Comparison of ENCODE assay signal across 10 cellular contexts in the genomic region with DNA sequence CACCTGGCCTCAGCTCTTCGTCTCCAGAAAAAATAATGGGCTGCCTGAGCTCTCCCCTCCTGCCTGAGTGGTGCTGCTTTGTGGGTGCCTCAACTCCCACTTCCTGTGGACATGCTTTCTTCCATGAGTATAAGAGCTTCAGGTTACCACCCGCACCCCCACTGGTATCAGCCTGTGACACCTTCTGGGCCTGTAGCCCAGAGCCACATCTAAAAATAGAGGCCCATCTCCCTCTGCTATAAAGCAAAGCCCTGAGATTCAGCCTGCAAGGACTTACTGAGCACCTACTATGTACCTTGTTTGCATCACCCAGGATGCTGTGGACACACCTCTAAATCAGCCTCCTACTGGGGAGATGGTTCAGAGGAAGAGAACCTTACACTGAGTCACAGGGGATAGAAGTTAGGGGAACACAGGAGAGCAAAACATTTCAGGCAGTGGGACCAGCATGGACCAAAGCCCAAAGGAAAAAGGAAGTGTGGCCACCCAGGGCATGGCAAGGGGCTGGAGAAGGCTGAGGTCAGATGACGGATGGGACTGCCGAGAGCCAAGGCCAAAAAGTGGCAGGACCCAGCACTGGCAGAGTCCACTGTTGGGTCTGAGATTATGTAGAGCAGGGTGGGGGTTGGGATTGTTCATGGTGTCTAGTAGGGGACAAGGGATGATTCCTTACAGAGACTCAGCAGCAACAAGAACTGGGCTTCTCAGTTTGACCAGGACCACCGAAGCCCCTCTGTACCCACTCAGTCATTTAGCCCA.
DNase-seq lines count a peak whose midpoint lies in the region; ATAC-seq and TF ChIP-seq lines count a peak whose summit lies in the region.
"Had no signal": no experiment of that assay in that cellular context is flagged by ENCODE, and none has a peak within 500 bp of the region (broad histone marks: within the 10 kb centered on the region; RNA-seq: fewer than 3 reads in every experiment).

No MANE protein-coding gene starts in this region.

- no peaks in the 10 kb centered on the region for H3K27me3 ChIP-seq in CD8-positive, alpha-beta T cell (ENCODE audit: insufficient read depth, low read length)
- no peaks in the 10 kb centered on the region for H3K27me3 ChIP-seq in trophoblast cell (ENCODE audit: insufficient read depth, low read length)

- ATAC-seq in CD8-positive, alpha-beta T cell, result no peak
- peak in 1 of 4 experiments; percentile 18 for ATAC-seq in T-cell (replicated peaks in 1 of 4)
- no peak for ATAC-seq in GM19467 (IDR thresholded peaks at IDR 0.05; ENCODE audit: unreplicated experiment)
- no peak for ATAC-seq in GM21390 (IDR thresholded peaks at IDR 0.05; ENCODE audit: unreplicated experiment)
- no peak for ATAC-seq in GM18870 (IDR thresholded peaks at IDR 0.05; ENCODE audit: unreplicated experiment)

- H2BK12ac ChIP-seq in trophoblast cell (ENCODE audit: low read length), result peak overlapping the region; percentile 19

- no peak overlapping the region for H3K14ac ChIP-seq in trophoblast cell (ENCODE audit: low read length)

- no peak overlapping the region for H3K4me2 ChIP-seq in trophoblast cell (ENCODE audit: low read length)

- no CpG with 5 or more reads among the region's 5 CpGs for WGBS in trophoblast cell (ENCODE audit: extremely low coverage, insufficient coverage, insufficient read length)

- CTCF ChIA-PET in CD8-positive, alpha-beta T cell (lab: Charles Lee), result interaction anchor here (0.7 kb wide), 1 partner anchor 33 kb away, joined by 3 read pairs; no protein-coding TSS in a partner anchor
- CTCF ChIA-PET in T-cell (lab: Charles Lee), result no interaction called here

- no peak overlapping the region for H3K4ac ChIP-seq in trophoblast cell (ENCODE audit: low read depth, low read length)

- no peak overlapping the region for H2AK5ac ChIP-seq in trophoblast cell (ENCODE audit: low read length)

- H3K4me3 ChIP-seq in CD8-positive, alpha-beta T cell (ENCODE audit: low read depth, low read length), result no peak overlapping the region
- H3K4me3 ChIP-seq in fibroblast of mammary gland (ENCODE audit: control insufficient read depth, low read depth, low read length), result no peak overlapping the region
- no peak overlapping the region for H3K4me3 ChIP-seq in trophoblast cell (ENCODE audit: low read depth, low read length)

- DNase-seq in CD8-positive, alpha-beta T cell, result no peak
- DNase-seq in T-cell (no peak), fibroblast of mammary gland (ENCODE audit: low read depth) (peak; percentile 44), trophoblast cell (no peak), GM20000 (ENCODE audit: low spot score) (no peak)
- DNase-seq: erythroblast, NCI-H2081 had no signal

- H2BK5ac ChIP-seq in trophoblast cell (ENCODE audit: low read depth, low read length, poor library complexity), result no peak overlapping the region

- POLR2A ChIA-PET in CD8-positive, alpha-beta T cell (lab: Charles Lee), result no interaction called here
- POLR2A ChIA-PET in T-cell (lab: Charles Lee), result no interaction called here

- H3K79me2 ChIP-seq in trophoblast cell (ENCODE audit: control insufficient read depth, insufficient read depth, low read length, poor library complexity), result no peaks in the 10 kb centered on the region

- no peak overlapping the region for H3K9ac ChIP-seq in trophoblast cell (ENCODE audit: low read length)

- no peak overlapping the region for H2BK120ac ChIP-seq in trophoblast cell (ENCODE audit: insufficient read depth, low read length, poor library complexity)

- H3K36me3 ChIP-seq in CD8-positive, alpha-beta T cell (ENCODE audit: insufficient read depth, low read length), result no peaks in the 10 kb centered on the region
- no peaks in the 10 kb centered on the region for H3K36me3 ChIP-seq in trophoblast cell (ENCODE audit: control insufficient read depth in 1 of 2, insufficient read depth in 2 of 2, low read length in 2 of 2)

- no peaks in the 10 kb centered on the region for H3K9me3 ChIP-seq in CD8-positive, alpha-beta T cell (ENCODE audit: low read length)
- peaks cover 1% of the 10 kb centered on the region for H3K9me3 ChIP-seq in trophoblast cell (ENCODE audit: insufficient read depth, low read depth, low read length)

- intact Hi-C loops in CD8-positive, alpha-beta T cell (cut with DNase I, micrococcal nuclease), result loop anchor here in 1 of 2 experiments (5.0 kb wide), 1 partner anchor 264 kb away; a partner anchor contains a TSS

- peaks cover 44% of the 10 kb centered on the region for H3K4me1 Mint-ChIP-seq in CD8-positive, alpha-beta T cell (ENCODE audit: low read depth)
- peaks cover 36 to 50% (median 50%) of the 10 kb centered on the region in 3 donors for H3K4me1 Mint-ChIP-seq in T-cell

- H3K27ac Mint-ChIP-seq in CD8-positive, alpha-beta T cell, result peak overlapping the region; percentile 37
- peak overlapping the region; percentile 45 to 65 for H3K27ac Mint-ChIP-seq in T-cell

- H4K12ac ChIP-seq in trophoblast cell (ENCODE audit: low read depth, low read length), result no peak overlapping the region

- no peaks in the 10 kb centered on the region for H3K27me3 Mint-ChIP-seq in CD8-positive, alpha-beta T cell (ENCODE audit: low read depth)
- no peaks in the 10 kb centered on the region for H3K27me3 Mint-ChIP-seq in T-cell

- H4K91ac ChIP-seq in trophoblast cell (ENCODE audit: low read depth, low read length), result peak overlapping the region; percentile 20

- H2AFZ ChIP-seq in trophoblast cell (ENCODE audit: insufficient read depth, low read length, poor library complexity), result no peak overlapping the region

- no peak overlapping the region for H3K23ac ChIP-seq in trophoblast cell (ENCODE audit: low read length)

- H4K8ac ChIP-seq in trophoblast cell (ENCODE audit: low read depth, low read length), result no peak overlapping the region

- TF ChIP-seq CTCF in CD8-positive, alpha-beta T cell (IDR thresholded peaks at IDR 0.05), result no peak
- no peak for TF ChIP-seq CTCF in fibroblast of mammary gland (conservative IDR thresholded peaks at IDR 0.05; ENCODE audit: control insufficient read depth, insufficient read depth, low read depth, low read length)
- no peak for TF ChIP-seq CTCF in GM20000 (IDR thresholded peaks at IDR 0.05; ENCODE audit: extremely low read depth, missing control alignments)

- H3K27ac ChIP-seq in CD8-positive, alpha-beta T cell (ENCODE audit: low read depth, low read length), result no peak overlapping the region
- no peak overlapping the region for H3K27ac ChIP-seq in trophoblast cell (ENCODE audit: low read depth, low read length)

- peaks cover 22% of the 10 kb centered on the region for H3K79me1 ChIP-seq in trophoblast cell (ENCODE audit: low read length)

- no peaks in the 10 kb centered on the region for H3K36me3 Mint-ChIP-seq in CD8-positive, alpha-beta T cell
- peaks cover 3% of the 10 kb centered on the region for H3K36me3 Mint-ChIP-seq in T-cell

- no peak overlapping the region for H3K4me3 Mint-ChIP-seq in CD8-positive, alpha-beta T cell
- H3K4me3 Mint-ChIP-seq in T-cell, result no peak overlapping the region

- H3K4me1 ChIP-seq in CD8-positive, alpha-beta T cell (ENCODE audit: insufficient read depth, low read length), result peaks cover 39% of the 10 kb centered on the region
- H3K4me1 ChIP-seq in trophoblast cell (ENCODE audit: control insufficient read depth in 1 of 2, insufficient read depth in 2 of 2, low read length in 2 of 2), result peaks cover 18 to 21% of the 10 kb centered on the region in 2 experiments

- no peak overlapping the region for H3K18ac ChIP-seq in trophoblast cell (ENCODE audit: low read length)

- H3K9me3 Mint-ChIP-seq in CD8-positive, alpha-beta T cell, result no peaks in the 10 kb centered on the region
- no peaks in the 10 kb centered on the region for H3K9me3 Mint-ChIP-seq in T-cell
